8 cellular contexts compared by ENCODE assay signal in genomic region chr4:26322349-26322748, GRCh38. TPM values are rescaled to one million over a fixed set of nuclear protein-coding genes. Genes with fewer than 3 reads are reported as not detected.
DNase-seq lines count a peak whose midpoint lies in the region; ATAC-seq and TF ChIP-seq lines count a peak whose summit lies in the region.

No MANE protein-coding gene starts in this region.

- peak overlapping the region in 1 of 2 donors; percentile 82 for H3K9ac ChIP-seq in mucosa of rectum (ENCODE audit: low read depth in 1 of 2, low read length in 2 of 2)

- H3K27me3 ChIP-seq in AG04450 (ENCODE audit: control insufficient read depth, insufficient read depth, low read length): no peaks in the 10 kb centered on the region
- no peaks in the 10 kb centered on the region for H3K27me3 ChIP-seq in mucosa of rectum (ENCODE audit: control insufficient read depth in 2 of 2, insufficient read depth in 2 of 2, low read length in 2 of 2)

- peak overlapping the region in 2 of 3 donors; percentile 91 to 94 for H3K27ac Mint-ChIP-seq in IgD-negative memory B cell
- H3K27ac Mint-ChIP-seq in brain: peak overlapping the region; percentile 97 to 99 (median 99)

- peaks cover 11 to 25% (median 24%) of the 10 kb centered on the region in 3 donors for H3K4me1 Mint-ChIP-seq in IgD-negative memory B cell
- peaks cover 52% of the 10 kb centered on the region for H3K4me1 Mint-ChIP-seq in brain

- H3K4me3 ChIP-seq in AG04450 (ENCODE audit: low read depth, low read length): peak overlapping the region; percentile 98
- H3K4me3 ChIP-seq in mucosa of rectum (ENCODE audit: low read length in 2 of 2): peak overlapping the region; percentile 87 to 97

- H3K27me3 Mint-ChIP-seq in IgD-negative memory B cell (no peaks in the 10 kb centered on the region), brain (peaks cover 22% of the 10 kb centered on the region)

- H3K4me1 ChIP-seq in mucosa of rectum (ENCODE audit: control insufficient read depth in 2 of 2, insufficient read depth in 2 of 2, low read length in 2 of 2): peaks cover 3 to 16% of the 10 kb centered on the region in 2 donors

- H3K27ac ChIP-seq in AG04450 (ENCODE audit: low read depth, low read length) (no peak overlapping the region), mucosa of rectum (ENCODE audit: low read depth in 2 of 2, low read length in 2 of 2) (peak overlapping the region in 1 of 2 donors; percentile 64)

- H3K9me3 Mint-ChIP-seq in IgD-negative memory B cell (peaks cover 0 to 4% (median 0%) of the 10 kb centered on the region in 3 donors), brain (peaks cover 0 to 16% (median 2%) of the 10 kb centered on the region in 5 experiments)

- H3K9me3 ChIP-seq in AG04450 (ENCODE audit: control insufficient read depth, insufficient read depth, low read length): peaks cover 5% of the 10 kb centered on the region; the same call in 1 of the 2 replicates
- no peaks in the 10 kb centered on the region for H3K9me3 ChIP-seq in mucosa of rectum (ENCODE audit: control insufficient read depth in 2 of 2, low read length in 2 of 2)

- POLR2A ChIA-PET in AG04450 (lab: Yijun Ruan, JAX): no interaction called here

- H3K36me3 ChIP-seq in mucosa of rectum (ENCODE audit: control insufficient read depth in 2 of 2, insufficient read depth in 2 of 2, low read length in 2 of 2): no peaks in the 10 kb centered on the region

- DNase-seq in AG04450 (ENCODE audit: low read depth, low spot score) (no peak), NCI-H510A (lab: John Stamatoyannopoulos, UW) (no peak), cerebellar cortex (ENCODE audit: low spot score) (no peak)

- CTCF ChIA-PET in AG04450 (lab: Charles Lee): no interaction called here

- H3K36me3 Mint-ChIP-seq in IgD-negative memory B cell (no peaks in the 10 kb centered on the region), brain (no peaks in the 10 kb centered on the region)

- H3K4me3 Mint-ChIP-seq in IgD-negative memory B cell (peak overlapping the region in 3 of 4 donors; percentile 90 to 98 (median 92)), brain (peak overlapping the region; percentile 93 to 99 (median 96))

- TF ChIP-seq CTCF in AG04450 (IDR thresholded peaks at IDR 0.05; ENCODE audit: low read depth, low read length) (no peak), brain (conservative IDR thresholded peaks at IDR 0.05) (no peak)

- no peak for ATAC-seq in HG02759 (IDR thresholded peaks at IDR 0.05; ENCODE audit: unreplicated experiment)
- no peak for ATAC-seq in GM21447 (IDR thresholded peaks at IDR 0.05; ENCODE audit: unreplicated experiment)

RNA-seq across cellular contexts. Expression of gene RBPJ, which starts 1.5 kb away (rescaled TPM):
- polyA plus RNA-seq in AG04450 (2011; rRNA removed): 169 and 218 TPM in 2 replicates
- polyA minus RNA-seq in AG04450 (2011; rRNA and poly(A)+ RNA removed): 154 and 183 TPM in 2 replicates
- 55.5 TPM for polyA plus RNA-seq in IgD-negative memory B cell
- 79.8 TPM for polyA plus RNA-seq in brain (ENCODE audit: insufficient read depth, low read depth, low replicate concordance)
